In genomic region chr10:5412277-5412941, GRCh38 we compare ENCODE assay signal across 8 cellular contexts. TPM values are rescaled to one million over a fixed set of nuclear protein-coding genes. Genes with fewer than 3 reads are reported as not detected.
DNase-seq lines count a peak whose midpoint lies in the region; ATAC-seq and TF ChIP-seq lines count a peak whose summit lies in the region.

NET1 (plus strand) TSS chr10:5412557; CDS start chr10:5412693, 136 bp downstream.

- peak within 1 kb of the TSS; percentile 54 to 67 for H3K9ac ChIP-seq in duodenal mucosa (ENCODE audit: low read depth in 1 of 2, low read length in 2 of 2)

- ATAC-seq in GM19324 (IDR thresholded peaks at IDR 0.05; ENCODE audit: low FRiP score, unreplicated experiment) = peak; percentile 96
- peak; percentile 97 for ATAC-seq in HG03460 (IDR thresholded peaks at IDR 0.05; ENCODE audit: unreplicated experiment)
- peak; percentile 96 to 99 (median 98) for ATAC-seq in right lobe of liver

- H3K27ac ChIP-seq in C4-2B (peak within 1 kb of the TSS; percentile 79), duodenal mucosa (ENCODE audit: low read depth, low read length) (no peak within 1 kb of the TSS), right lobe of liver (peak within 1 kb of the TSS; percentile 16 to 69 (median 67))

- H3K4me1 ChIP-seq in duodenal mucosa (ENCODE audit: control insufficient read depth in 1 of 2, insufficient read depth in 2 of 2, low read length in 2 of 2) (peaks cover 5 to 7% of the 10 kb centered on the region in 2 donors), right lobe of liver (peaks cover 0 to 12% (median 4%) of the 10 kb centered on the region in 4 donors)

- intact Hi-C loops in right lobe of liver (cut with DNase I) = no loop called here

- H3K4me3 ChIP-seq in duodenal mucosa (ENCODE audit: low read depth in 1 of 2, low read length in 2 of 2) = peak within 1 kb of the TSS; percentile 77 to 78
- H3K4me3 ChIP-seq in right lobe of liver = peak within 1 kb of the TSS; percentile 59 to 63 (median 61)

- no peaks in the 10 kb centered on the region for H3K36me3 ChIP-seq in duodenal mucosa (ENCODE audit: control insufficient read depth in 1 of 2, insufficient read depth in 2 of 2, low read length in 2 of 2)
- no peaks in the 10 kb centered on the region for H3K36me3 ChIP-seq in right lobe of liver

- TF ChIP-seq POLR2A in right lobe of liver (IDR thresholded peaks at IDR 0.05) = peak; percentile 68

- H3K9me3 ChIP-seq in duodenal mucosa (ENCODE audit: control insufficient read depth in 1 of 2, low read length in 2 of 2) = peaks cover 0 to 2% of the 10 kb centered on the region in 2 donors
- no peaks in the 10 kb centered on the region for H3K9me3 ChIP-seq in right lobe of liver

- DNase-seq in NCI-H526 treated with DMSO at 0.1 percent for 48 hours (lab: John Stamatoyannopoulos, UW) (peak; percentile 83), right lobe of liver (peak; percentile 92 to 95 (median 94))
- DNase-seq in activated CD4-positive, alpha-beta T cell treated with anti-CD3 and anti-CD28 coated beads, Interleukin-2, amount 50 U/mL, for 4 hours = peak; percentile 34 to 45
- peak; percentile 50 to 66 for DNase-seq in stimulated activated CD4-positive, alpha-beta T cell treated with anti-CD3 and anti-CD28 coated beads, Interleukin-4, amount 100 ng/mL, for 4 hours

- TF ChIP-seq CTCF in C4-2B (conservative IDR thresholded peaks at IDR 0.05) (no peak), right lobe of liver (IDR thresholded peaks at IDR 0.05) (no peak)

- WGBS in right lobe of liver (ENCODE audit: insufficient coverage, low coverage, low lambda C conversion rate, missing lambda C conversion rate) = under 1% methylated on average over 36 of the region's 48 CpGs

- H3K27me3 ChIP-seq in duodenal mucosa (ENCODE audit: control insufficient read depth in 1 of 2, insufficient read depth in 2 of 2, low read length in 2 of 2) (no peaks in the 10 kb centered on the region), right lobe of liver (no peaks in the 10 kb centered on the region)

RNA-seq across cellular contexts. Expression of gene NET1, which starts in this region (rescaled TPM):
- total RNA-seq in right lobe of liver = 10 to 100 TPM; 23.0 to 64.5 (median 38.5) TPM

Comparison
In these comparisons a context has a peak if more than half of its experiments do, and no peak if none do; other contexts are left out.
1. DNase-seq: peak in every context shown above with its lines; median percentile 94 in right lobe of liver; 83 in NCI-H526 treated with DMSO at 0.1 percent for 48 hours; 58 in stimulated activated CD4-positive, alpha-beta T cell treated with anti-CD3 and anti-CD28 coated beads, Interleukin-4, amount 100 ng/mL, for 4 hours; 40 in activated CD4-positive, alpha-beta T cell treated with anti-CD3 and anti-CD28 coated beads, Interleukin-2, amount 50 U/mL, for 4 hours.